ENCODE assay signal across 14 cellular contexts in genomic region chr2:100955226-100955625, GRCh38. TPM values are rescaled to one million over a fixed set of nuclear protein-coding genes. Genes with fewer than 3 reads are reported as not detected.
DNase-seq lines count a peak whose midpoint lies in the region; ATAC-seq and TF ChIP-seq lines count a peak whose summit lies in the region.
"Had no signal": no experiment of that assay in that cellular context is flagged by ENCODE, and none has a peak within 500 bp of the region (broad histone marks: within the 10 kb centered on the region; RNA-seq: fewer than 3 reads in every experiment).

No MANE protein-coding gene starts in this region.

- no peak for TF ChIP-seq CTCF in heart left ventricle (IDR thresholded peaks at IDR 0.05)
- TF ChIP-seq CTCF in left lung (IDR thresholded peaks at IDR 0.05): no peak

- 64 to 74% (median 70%) methylated on average over 4 of the region's 4 CpGs for WGBS in heart left ventricle, 4 donors
- WGBS in right cardiac atrium: 91% methylated on average over 4 of the region's 4 CpGs

- TF ChIP-seq POLR2A in heart left ventricle (IDR thresholded peaks at IDR 0.05): no peak

- peaks cover 0 to 27% (median 12%) of the 10 kb centered on the region in 12 donors for H3K4me1 ChIP-seq in heart left ventricle
- H3K4me1 ChIP-seq in right cardiac atrium (ENCODE audit: control insufficient read depth, insufficient read depth, low read length): peaks cover 4% of the 10 kb centered on the region
- peaks cover 0 to 9% of the 10 kb centered on the region in 2 donors for H3K4me1 ChIP-seq in left lung
- H3K4me1 ChIP-seq: BE2C had no signal

- H3K27me3 ChIP-seq in heart left ventricle (no peaks in the 10 kb centered on the region), right cardiac atrium (ENCODE audit: control insufficient read depth, insufficient read depth) (no peaks in the 10 kb centered on the region), left lung (no peaks in the 10 kb centered on the region)
- H3K27me3 ChIP-seq: BE2C had no signal

- intact Hi-C loops in heart left ventricle (cut with DNase I) (loop anchor here in 1 of 10 donors (10.0 kb wide), 1 partner anchor 220 kb away; no protein-coding TSS in a partner anchor), right cardiac atrium (cut with DNase I) (no loop called here), left lung (cut with DNase I) (no loop called here), posterior vena cava (cut with DNase I) (no loop called here), sciatic nerve (cut with DNase I) (no loop called here)

- peak in 3 of 4 donors; percentile 38 to 52 (median 48) for ATAC-seq in heart left ventricle
- no peak for ATAC-seq in right cardiac atrium
- ATAC-seq in left lung: peak; percentile 29
- ATAC-seq in sciatic nerve: no peak
- ATAC-seq: A549, GM12878 had no signal

- DNase-seq in heart left ventricle: no peak
- DNase-seq in right cardiac atrium: no peak
- DNase-seq in left lung: no peak
- peak; percentile 1 for DNase-seq in posterior vena cava (ENCODE audit: low spot score)
- DNase-seq in activated CD8-positive, alpha-beta memory T cell treated with anti-CD3 and anti-CD28 coated beads, Interleukin-2, amount 50 U/mL, for 48 hours: no peak
- DNase-seq in sciatic nerve (ENCODE audit: low spot score): no peak
- DNase-seq: BE2C; CD4-positive, alpha-beta memory T cell; DMS79; GOT3; H9 had no signal

- H3K36me3 ChIP-seq in heart left ventricle: peaks cover 0 to 17% (median 5%) of the 10 kb centered on the region in 9 donors
- H3K36me3 ChIP-seq in left lung: no peaks in the 10 kb centered on the region
- H3K36me3 ChIP-seq: BE2C had no signal

- no peak overlapping the region for H3K4me3 ChIP-seq in heart left ventricle
- H3K4me3 ChIP-seq in right cardiac atrium (ENCODE audit: low read length): no peak overlapping the region
- no peak overlapping the region for H3K4me3 ChIP-seq in left lung
- H3K4me3 ChIP-seq: A549, GM12878 had no signal

- H3K27ac ChIP-seq in heart left ventricle (no peak overlapping the region), right cardiac atrium (ENCODE audit: low read length) (no peak overlapping the region), left lung (no peak overlapping the region)
- H3K27ac ChIP-seq: A549, C4-2B had no signal

- no peaks in the 10 kb centered on the region for H3K9me3 ChIP-seq in heart left ventricle
- H3K9me3 ChIP-seq in right cardiac atrium (ENCODE audit: control insufficient read depth, low read length): no peaks in the 10 kb centered on the region
- no peaks in the 10 kb centered on the region for H3K9me3 ChIP-seq in left lung
- H3K9me3 ChIP-seq: A549, BE2C had no signal

RNA-seq across cellular contexts. Expression of gene RPL31, which starts 46.9 kb away (rescaled TPM):
- total RNA-seq in heart left ventricle (100 to 1,000 TPM; 383 to 838 (median 747) TPM), right cardiac atrium (1,000 to 10,000 TPM in 1 of 4 donors, 100 to 1,000 TPM in 3; 822 to 1,044 (median 917) TPM), left lung (1,000 to 10,000 TPM in 1 of 2 donors, 100 to 1,000 TPM in 1; 865 to 1,175 TPM), posterior vena cava (1,000 to 10,000 TPM; 1,083 to 1,087 TPM), sciatic nerve (1,183 TPM)
- polyA plus RNA-seq in heart left ventricle (1,000 to 10,000 TPM; 3,477 to 3,831 TPM), right cardiac atrium (3,971 TPM)

Comparison
In these comparisons a context has a peak if more than half of its experiments do, and no peak if none do; other contexts are left out.
1. ATAC-seq: peak in heart left ventricle (3 of 4) and left lung (single experiment); none in right cardiac atrium (0 of 2) and sciatic nerve (single experiment).